Comparison of ENCODE assay signal across 23 cellular contexts in the genomic region with DNA sequence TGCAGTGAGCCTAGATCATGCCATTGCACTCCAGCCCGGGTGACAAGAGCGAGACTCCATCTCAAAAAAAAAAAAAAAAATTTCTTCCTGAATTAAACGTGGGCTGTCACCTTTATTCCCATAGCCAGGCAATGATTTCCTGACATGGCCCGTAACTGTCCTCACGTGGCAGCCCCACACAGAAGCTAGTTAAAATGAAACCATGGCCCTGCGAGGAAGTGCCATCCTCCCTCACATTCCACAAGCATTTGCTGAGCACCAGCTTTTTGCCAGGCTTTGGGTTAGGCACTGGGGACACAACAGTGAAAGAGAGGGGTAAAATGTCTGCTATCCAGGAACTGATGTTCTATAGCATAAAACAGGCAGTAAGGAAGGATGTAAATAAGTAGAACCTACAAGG. TPM values are rescaled to one million over a fixed set of nuclear protein-coding genes. Genes with fewer than 3 reads are reported as not detected.
DNase-seq lines count a peak whose midpoint lies in the region; ATAC-seq, FAIRE-seq and TF ChIP-seq lines count a peak whose summit lies in the region.
"Had no signal": no experiment of that assay in that cellular context is flagged by ENCODE, and none has a peak within 500 bp of the region (broad histone marks: within the 10 kb centered on the region; RNA-seq: fewer than 3 reads in every experiment).

No MANE protein-coding gene starts in this region.

- no peaks in the 10 kb centered on the region for H3K36me3 ChIP-seq in SK-N-SH (replicated peaks in 1 of 2; ENCODE audit: control insufficient read depth in 1 of 2, insufficient read depth in 2 of 2, low read length in 1 of 2)
- H3K36me3 ChIP-seq in WERI-Rb-1, result no peaks in the 10 kb centered on the region
- no peaks in the 10 kb centered on the region for H3K36me3 ChIP-seq in small intestine (ENCODE audit: control insufficient read depth in 2 of 2, insufficient read depth in 2 of 2, low read length in 2 of 2)

- no peaks in the 10 kb centered on the region for H3K9me2 ChIP-seq in SK-N-SH

- H3K9me3 ChIP-seq in SK-N-SH, result no peaks in the 10 kb centered on the region
- H3K9me3 ChIP-seq in WERI-Rb-1 (ENCODE audit: severe bottlenecking), result peaks cover 6% of the 10 kb centered on the region
- H3K9me3 ChIP-seq in small intestine (ENCODE audit: control insufficient read depth, low read depth), result no peaks in the 10 kb centered on the region

- no peaks in the 10 kb centered on the region for H3K79me2 ChIP-seq in SK-N-SH (ENCODE audit: insufficient read depth)

- no peak for FAIRE-seq in small intestine (lab: Jason Lieb, UNC)
- FAIRE-seq: G401.6, HTR-8/SVneo had no signal

- DNase-seq in SK-N-SH (no peak), WERI-Rb-1 (no peak), kidney tubule cell (ENCODE audit: low spot score) (peak; percentile 53), small intestine (no peak), NCI-H69 (lab: John Stamatoyannopoulos, UW) (no peak)
- no peak for DNase-seq in stimulated activated CD4-positive, alpha-beta T cell treated with anti-CD3 and anti-CD28 coated beads, Interleukin-4, amount 100 ng/mL, for 1 hour
- DNase-seq: AML-193; C1 segment of cervical spinal cord; CD8-positive, alpha-beta T cell; GM23248; H9; Kasumi-1; NCI-H1694 treated with DMSO at 0.1 percent for 48 hours; NCI-H2081 treated with DMSO at 0.1 percent for 48 hours; NCI-H2171 treated with DMSO at 0.1 percent for 48 hours; SHP77 treated with DMSO at 0.1 percent for 48 hours had no signal

- 68% methylated on average over 6 of the region's 6 CpGs for WGBS in SK-N-SH (ENCODE audit: low lambda C conversion rate)
- WGBS in small intestine, 3 donors, result 41 to 64% (median 56%) methylated on average over 6 of the region's 6 CpGs

- H3K9ac ChIP-seq in SK-N-SH, result no peak overlapping the region
- H3K9ac ChIP-seq: GM23248 had no signal

- 0 out of 2 replicates have a peak overlapping the region, but pooled peaks have one; percentile 29 for H2AFZ ChIP-seq in SK-N-SH (ENCODE audit: low read depth)
- H2AFZ ChIP-seq: GM23248 had no signal

- no peak for TF ChIP-seq CTCF in SK-N-SH (IDR thresholded peaks at IDR 0.05)
- TF ChIP-seq CTCF in WERI-Rb-1 (IDR thresholded peaks at IDR 0.05; ENCODE audit: low read depth, low read length), result no peak

- H3K4me2 ChIP-seq in SK-N-SH, result no peak overlapping the region

- H3K4me3 ChIP-seq in SK-N-SH (ENCODE audit: low read depth in 2 of 2, low read length in 1 of 2), result no peak overlapping the region
- no peak overlapping the region for H3K4me3 ChIP-seq in WERI-Rb-1 (ENCODE audit: low read depth, low read length)
- no peak overlapping the region for H3K4me3 ChIP-seq in small intestine (ENCODE audit: low read depth in 1 of 2, low read length in 2 of 2)
- H3K4me3 ChIP-seq: GM23248 had no signal

- TF ChIP-seq EP300 in SK-N-SH (IDR thresholded peaks at IDR 0.05; ENCODE audit: borderline replicate concordance in 1 of 2, low read depth in 1 of 2, low read length in 1 of 2), result no peak

- TF ChIP-seq RAD21 in SK-N-SH (IDR thresholded peaks at IDR 0.05; ENCODE audit: low read length), result no peak

- POLR2A ChIA-PET in SK-N-SH (lab: Yijun Ruan, JAX), result no interaction called here

- no peaks in the 10 kb centered on the region for H3F3A ChIP-seq in SK-N-SH (replicated peaks; ENCODE audit: insufficient read depth)

- no peak for ATAC-seq in SK-N-SH treated with all-trans-retinoic acid at 6 μM for 48 hours
- ATAC-seq in HG03342 (IDR thresholded peaks at IDR 0.05; ENCODE audit: unreplicated experiment), result no peak

- H3K4me1 ChIP-seq in SK-N-SH (ENCODE audit: control insufficient read depth in 1 of 2, insufficient read depth in 2 of 2, low read depth in 1 of 2, low read length in 1 of 2) (no peaks in the 10 kb centered on the region), small intestine (ENCODE audit: control insufficient read depth in 2 of 2, insufficient read depth in 1 of 2, low read depth in 1 of 2, low read length in 1 of 2) (peaks cover 0 to 3% of the 10 kb centered on the region in 2 donors)

- CTCF ChIA-PET in SK-N-SH (lab: Yijun Ruan, JAX), result interaction anchor here (1.4 kb wide), 1 partner anchor 282 kb away, joined by 4 read pairs; no protein-coding TSS in a partner anchor

- H3K27ac ChIP-seq in SK-N-SH (ENCODE audit: low read depth in 2 of 2, low read length in 1 of 2), result no peak overlapping the region
- H3K27ac ChIP-seq in WERI-Rb-1, result peak overlapping the region; percentile 45
- peak overlapping the region; percentile 15 to 61 for H3K27ac ChIP-seq in small intestine (ENCODE audit: low read depth in 1 of 2, low read length in 1 of 2)
- H3K27ac ChIP-seq: 22Rv1, GM23248, RWPE1 had no signal

- H4K20me1 ChIP-seq in SK-N-SH (ENCODE audit: insufficient read depth), result no peaks in the 10 kb centered on the region

- no peaks in the 10 kb centered on the region for H3K27me3 ChIP-seq in SK-N-SH (ENCODE audit: insufficient read depth)
- H3K27me3 ChIP-seq in WERI-Rb-1 (ENCODE audit: insufficient read depth, low read depth, severe bottlenecking), result no peaks in the 10 kb centered on the region
- H3K27me3 ChIP-seq in small intestine (ENCODE audit: control insufficient read depth in 2 of 2, insufficient read depth in 2 of 2, low read length in 2 of 2), result no peaks in the 10 kb centered on the region

TF ChIP-seq in SK-N-SH, 30 proteins besides CTCF, POLR2A, EP300 and RAD21 (continues in another document):
- TF ChIP-seq NRF1 (IDR thresholded peaks at IDR 0.05; ENCODE audit: low read depth, low read length) (no peak), EZH2phosphoT487 (IDR thresholded peaks at IDR 0.05; ENCODE audit: borderline replicate concordance, low read depth) (no peak), JUND (IDR thresholded peaks at IDR 0.05) (no peak), TAF1 (IDR thresholded peaks at IDR 0.05; ENCODE audit: borderline replicate concordance, low read depth, low read length) (no peak), FOSL2 (IDR thresholded peaks at IDR 0.05; ENCODE audit: borderline replicate concordance, low read depth) (no peak), CHD2 (IDR thresholded peaks at IDR 0.05; ENCODE audit: low read length, partially characterized antibody) (no peak), POLR2AphosphoS5 (IDR thresholded peaks at IDR 0.05; ENCODE audit: low read depth, low read length) (no peak), GABPA (IDR thresholded peaks at IDR 0.05; ENCODE audit: low read depth) (no peak), IRF3 (IDR thresholded peaks at IDR 0.05; ENCODE audit: low read depth, low read length) (no peak)
- TF ChIP-seq, protein P1, sequence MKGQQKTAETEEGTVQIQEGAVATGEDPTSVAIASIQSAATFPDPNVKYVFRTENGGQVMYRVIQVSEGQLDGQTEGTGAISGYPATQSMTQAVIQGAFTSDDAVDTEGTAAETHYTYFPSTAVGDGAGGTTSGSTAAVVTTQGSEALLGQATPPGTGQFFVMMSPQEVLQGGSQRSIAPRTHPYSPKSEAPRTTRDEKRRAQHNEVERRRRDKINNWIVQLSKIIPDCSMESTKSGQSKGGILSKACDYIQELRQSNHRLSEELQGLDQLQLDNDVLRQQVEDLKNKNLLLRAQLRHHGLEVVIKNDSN (IDR thresholded peaks at IDR 0.05; ENCODE audit: borderline replicate concordance, low read depth), result no peak

TF ChIP-seq in SK-N-SH treated with all-trans-retinoic acid at 6 μM for 48 hours, 23 proteins besides CTCF, POLR2A, EP300 and RAD21:
- TF ChIP-seq OSR1 (CRISPR knock-in tag; IDR thresholded peaks at IDR 0.05) (no peak), ZFP3 (CRISPR knock-in tag; IDR thresholded peaks at IDR 0.05) (no peak), BACH2 (CRISPR knock-in tag; IDR thresholded peaks at IDR 0.05; ENCODE audit: borderline replicate concordance) (no peak), GLIS3 (CRISPR knock-in tag; IDR thresholded peaks at IDR 0.05) (no peak), ZNF70 (CRISPR knock-in tag; IDR thresholded peaks at IDR 0.05) (no peak), ZFP30 (CRISPR knock-in tag; IDR thresholded peaks at IDR 0.05) (no peak), ZC3H10 (CRISPR knock-in tag; IDR thresholded peaks at IDR 0.05) (no peak)
- TF ChIP-seq, protein P2, sequence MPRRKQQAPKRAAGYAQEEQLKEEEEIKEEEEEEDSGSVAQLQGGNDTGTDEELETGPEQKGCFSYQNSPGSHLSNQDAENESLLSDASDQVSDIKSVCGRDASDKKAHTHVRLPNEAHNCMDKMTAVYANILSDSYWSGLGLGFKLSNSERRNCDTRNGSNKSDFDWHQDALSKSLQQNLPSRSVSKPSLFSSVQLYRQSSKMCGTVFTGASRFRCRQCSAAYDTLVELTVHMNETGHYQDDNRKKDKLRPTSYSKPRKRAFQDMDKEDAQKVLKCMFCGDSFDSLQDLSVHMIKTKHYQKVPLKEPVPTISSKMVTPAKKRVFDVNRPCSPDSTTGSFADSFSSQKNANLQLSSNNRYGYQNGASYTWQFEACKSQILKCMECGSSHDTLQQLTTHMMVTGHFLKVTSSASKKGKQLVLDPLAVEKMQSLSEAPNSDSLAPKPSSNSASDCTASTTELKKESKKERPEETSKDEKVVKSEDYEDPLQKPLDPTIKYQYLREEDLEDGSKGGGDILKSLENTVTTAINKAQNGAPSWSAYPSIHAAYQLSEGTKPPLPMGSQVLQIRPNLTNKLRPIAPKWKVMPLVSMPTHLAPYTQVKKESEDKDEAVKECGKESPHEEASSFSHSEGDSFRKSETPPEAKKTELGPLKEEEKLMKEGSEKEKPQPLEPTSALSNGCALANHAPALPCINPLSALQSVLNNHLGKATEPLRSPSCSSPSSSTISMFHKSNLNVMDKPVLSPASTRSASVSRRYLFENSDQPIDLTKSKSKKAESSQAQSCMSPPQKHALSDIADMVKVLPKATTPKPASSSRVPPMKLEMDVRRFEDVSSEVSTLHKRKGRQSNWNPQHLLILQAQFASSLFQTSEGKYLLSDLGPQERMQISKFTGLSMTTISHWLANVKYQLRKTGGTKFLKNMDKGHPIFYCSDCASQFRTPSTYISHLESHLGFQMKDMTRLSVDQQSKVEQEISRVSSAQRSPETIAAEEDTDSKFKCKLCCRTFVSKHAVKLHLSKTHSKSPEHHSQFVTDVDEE (CRISPR knock-in tag; IDR thresholded peaks at IDR 0.05), result no peak

RNA-seq across cellular contexts. Expression of gene FBXO27, which starts 13.2 kb away (rescaled TPM):
- 5.0 and 5.8 TPM in 2 replicates for polyA plus RNA-seq in SK-N-SH (2012; rRNA removed)
- 4.3 and 4.5 TPM in 2 replicates for polyA plus RNA-seq in SK-N-SH (2012; cell fraction: cytosol; rRNA removed)
- 3.2 and 7.6 TPM in 2 replicates for polyA plus RNA-seq in SK-N-SH (2012; cell fraction: nucleus; rRNA removed)
- polyA plus RNA-seq in small intestine, result 1 to 10 TPM; 1.9 to 4.7 (median 3.6) TPM

RNA-seq across cellular contexts. Expression of gene ACP7, which starts 38.7 kb away (rescaled TPM):
- polyA plus RNA-seq in SK-N-SH (2012; rRNA removed) (0.24 and 0.36 TPM in 2 replicates), small intestine (under 1 TPM in 1 of 3 donors, not detected in 2; 0.01 TPM)
- 0.13 and 0.31 TPM in 2 replicates for polyA plus RNA-seq in SK-N-SH (2012; cell fraction: cytosol; rRNA removed)
- 0.41 and 0.45 TPM in 2 replicates for polyA plus RNA-seq in SK-N-SH (2012; cell fraction: nucleus; rRNA removed)
- polyA plus RNA-seq: AG04450 had no signal

Comparison
In these comparisons a context has a peak if more than half of its experiments do, and no peak if none do; other contexts are left out.
1. H3K27ac ChIP-seq: peak in WERI-Rb-1 (single experiment) and small intestine (2 of 2); none in SK-N-SH (0 of 2).